1 cellular context compared by ENCODE assay signal in the genomic region with DNA sequence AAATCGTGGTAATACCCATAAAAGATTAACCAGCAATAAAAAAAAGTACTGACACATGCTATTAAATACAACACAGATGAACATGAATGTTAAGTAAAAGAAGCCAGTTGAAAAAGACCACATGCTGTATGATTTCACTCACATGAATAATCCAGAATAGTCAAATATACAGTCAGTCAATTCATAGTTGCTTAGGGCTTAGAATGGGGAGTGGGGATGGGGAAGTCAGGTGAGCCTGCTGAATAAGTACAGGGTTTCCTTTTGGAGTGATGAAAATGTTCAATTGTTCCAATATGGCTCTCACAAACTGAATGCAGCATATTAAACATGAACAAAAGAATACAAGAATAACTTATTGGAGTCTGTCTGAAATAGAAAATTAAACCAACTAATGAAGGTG.
TF ChIP-seq lines count a peak whose summit lies in the region.

No MANE protein-coding gene starts in this region.

TF ChIP-seq in K562, 482 proteins besides CTCF, POLR2A, EP300 and RAD21:
- TF ChIP-seq RBM39 (optimal IDR thresholded peaks at IDR 0.05; ENCODE audit: low read depth, low read length) (no peak), ZBTB26 (CRISPR knock-in tag; IDR thresholded peaks at IDR 0.05) (no peak), XRCC3 (IDR thresholded peaks at IDR 0.05) (no peak), KHSRP (IDR thresholded peaks at IDR 0.05) (no peak), ZNF316 (IDR thresholded peaks at IDR 0.05) (no peak), ZNF717 (CRISPR knock-in tag; IDR thresholded peaks at IDR 0.05) (no peak), E2F5 (CRISPR knock-in tag; IDR thresholded peaks at IDR 0.05) (no peak), FOSL1 (tag; conservative IDR thresholded peaks at IDR 0.05) (no peak), FOXA3 (CRISPR knock-in tag; conservative IDR thresholded peaks at IDR 0.05 in 1 of 2, IDR thresholded peaks at IDR 0.05 in 1 of 2) (no peak), HDAC2 (IDR thresholded peaks at IDR 0.05) (no peak), FOS (IDR thresholded peaks at IDR 0.05; ENCODE audit: extremely low read depth, insufficient read length) (no peak), ZNF785 (CRISPR knock-in tag; IDR thresholded peaks at IDR 0.05) (no peak), SUPT5H (IDR thresholded peaks at IDR 0.05) (no peak), PHB (CRISPR knock-in tag; IDR thresholded peaks at IDR 0.05) (no peak), ARHGAP35 (IDR thresholded peaks at IDR 0.05; ENCODE audit: partially characterized antibody) (no peak), SRSF9 (IDR thresholded peaks at IDR 0.05; ENCODE audit: borderline replicate concordance, low read depth, low read length) (no peak)
- TF ChIP-seq, protein P1, sequence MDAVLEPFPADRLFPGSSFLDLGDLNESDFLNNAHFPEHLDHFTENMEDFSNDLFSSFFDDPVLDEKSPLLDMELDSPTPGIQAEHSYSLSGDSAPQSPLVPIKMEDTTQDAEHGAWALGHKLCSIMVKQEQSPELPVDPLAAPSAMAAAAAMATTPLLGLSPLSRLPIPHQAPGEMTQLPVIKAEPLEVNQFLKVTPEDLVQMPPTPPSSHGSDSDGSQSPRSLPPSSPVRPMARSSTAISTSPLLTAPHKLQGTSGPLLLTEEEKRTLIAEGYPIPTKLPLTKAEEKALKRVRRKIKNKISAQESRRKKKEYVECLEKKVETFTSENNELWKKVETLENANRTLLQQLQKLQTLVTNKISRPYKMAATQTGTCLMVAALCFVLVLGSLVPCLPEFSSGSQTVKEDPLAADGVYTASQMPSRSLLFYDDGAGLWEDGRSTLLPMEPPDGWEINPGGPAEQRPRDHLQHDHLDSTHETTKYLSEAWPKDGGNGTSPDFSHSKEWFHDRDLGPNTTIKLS (IDR thresholded peaks at IDR 0.05; ENCODE audit: borderline replicate concordance, low read depth): no peak
- TF ChIP-seq, protein P2, sequence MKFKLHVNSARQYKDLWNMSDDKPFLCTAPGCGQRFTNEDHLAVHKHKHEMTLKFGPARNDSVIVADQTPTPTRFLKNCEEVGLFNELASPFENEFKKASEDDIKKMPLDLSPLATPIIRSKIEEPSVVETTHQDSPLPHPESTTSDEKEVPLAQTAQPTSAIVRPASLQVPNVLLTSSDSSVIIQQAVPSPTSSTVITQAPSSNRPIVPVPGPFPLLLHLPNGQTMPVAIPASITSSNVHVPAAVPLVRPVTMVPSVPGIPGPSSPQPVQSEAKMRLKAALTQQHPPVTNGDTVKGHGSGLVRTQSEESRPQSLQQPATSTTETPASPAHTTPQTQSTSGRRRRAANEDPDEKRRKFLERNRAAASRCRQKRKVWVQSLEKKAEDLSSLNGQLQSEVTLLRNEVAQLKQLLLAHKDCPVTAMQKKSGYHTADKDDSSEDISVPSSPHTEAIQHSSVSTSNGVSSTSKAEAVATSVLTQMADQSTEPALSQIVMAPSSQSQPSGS (CRISPR knock-in tag; IDR thresholded peaks at IDR 0.05): no peak
